In the genomic region with DNA sequence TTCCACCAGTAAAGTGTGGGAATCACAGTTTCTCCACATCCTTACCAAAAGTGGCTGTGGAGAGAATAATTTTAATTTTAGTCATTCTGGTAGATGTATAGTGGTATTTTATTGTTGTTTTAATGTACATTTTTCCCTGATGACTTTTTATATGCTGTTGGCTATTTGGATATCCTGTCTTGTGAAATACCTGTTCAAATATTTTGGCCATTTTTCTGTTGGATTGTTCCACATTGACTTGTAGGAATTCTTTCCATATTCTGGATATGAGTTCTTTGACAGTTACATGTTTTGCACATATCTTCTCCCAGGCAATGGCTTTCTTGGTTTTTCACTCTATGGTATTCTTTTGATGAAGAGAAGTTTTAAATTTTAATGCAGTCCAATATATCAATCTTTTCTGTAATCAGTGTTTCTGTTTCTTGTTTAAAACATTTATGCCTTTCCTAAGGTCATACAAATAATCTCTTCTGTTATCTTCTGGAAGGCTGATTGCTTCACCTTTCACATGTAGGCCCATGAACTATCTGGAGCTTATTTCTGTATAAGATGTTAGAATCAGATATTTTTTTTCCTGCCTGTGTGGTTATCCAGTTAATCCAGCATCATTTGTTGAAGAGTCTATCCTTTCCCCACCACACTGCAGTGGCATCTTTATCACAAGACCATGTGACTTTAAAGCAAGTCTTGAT, we compare ENCODE assay signal across 1 cellular context.
TF ChIP-seq lines count a peak whose summit lies in the region.

No MANE protein-coding gene starts in this region.

TF ChIP-seq in SK-N-SH treated with all-trans-retinoic acid at 6 μM for 48 hours, 23 proteins besides CTCF, POLR2A, EP300 and RAD21 (continued from another document):
- TF ChIP-seq, protein P1, sequence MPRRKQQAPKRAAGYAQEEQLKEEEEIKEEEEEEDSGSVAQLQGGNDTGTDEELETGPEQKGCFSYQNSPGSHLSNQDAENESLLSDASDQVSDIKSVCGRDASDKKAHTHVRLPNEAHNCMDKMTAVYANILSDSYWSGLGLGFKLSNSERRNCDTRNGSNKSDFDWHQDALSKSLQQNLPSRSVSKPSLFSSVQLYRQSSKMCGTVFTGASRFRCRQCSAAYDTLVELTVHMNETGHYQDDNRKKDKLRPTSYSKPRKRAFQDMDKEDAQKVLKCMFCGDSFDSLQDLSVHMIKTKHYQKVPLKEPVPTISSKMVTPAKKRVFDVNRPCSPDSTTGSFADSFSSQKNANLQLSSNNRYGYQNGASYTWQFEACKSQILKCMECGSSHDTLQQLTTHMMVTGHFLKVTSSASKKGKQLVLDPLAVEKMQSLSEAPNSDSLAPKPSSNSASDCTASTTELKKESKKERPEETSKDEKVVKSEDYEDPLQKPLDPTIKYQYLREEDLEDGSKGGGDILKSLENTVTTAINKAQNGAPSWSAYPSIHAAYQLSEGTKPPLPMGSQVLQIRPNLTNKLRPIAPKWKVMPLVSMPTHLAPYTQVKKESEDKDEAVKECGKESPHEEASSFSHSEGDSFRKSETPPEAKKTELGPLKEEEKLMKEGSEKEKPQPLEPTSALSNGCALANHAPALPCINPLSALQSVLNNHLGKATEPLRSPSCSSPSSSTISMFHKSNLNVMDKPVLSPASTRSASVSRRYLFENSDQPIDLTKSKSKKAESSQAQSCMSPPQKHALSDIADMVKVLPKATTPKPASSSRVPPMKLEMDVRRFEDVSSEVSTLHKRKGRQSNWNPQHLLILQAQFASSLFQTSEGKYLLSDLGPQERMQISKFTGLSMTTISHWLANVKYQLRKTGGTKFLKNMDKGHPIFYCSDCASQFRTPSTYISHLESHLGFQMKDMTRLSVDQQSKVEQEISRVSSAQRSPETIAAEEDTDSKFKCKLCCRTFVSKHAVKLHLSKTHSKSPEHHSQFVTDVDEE (CRISPR knock-in tag; IDR thresholded peaks at IDR 0.05) = no peak
- TF ChIP-seq BACH2 (CRISPR knock-in tag; IDR thresholded peaks at IDR 0.05; ENCODE audit: borderline replicate concordance) (no peak), CREB5 (CRISPR knock-in tag; IDR thresholded peaks at IDR 0.05; ENCODE audit: low read depth) (no peak), ZNF8 (CRISPR knock-in tag; IDR thresholded peaks at IDR 0.05) (no peak)
